Comparison of ENCODE assay signal across 18 cellular contexts in genomic region chr20:64040231-64041039, GRCh38. TPM values are rescaled to one million over a fixed set of nuclear protein-coding genes. Genes with fewer than 3 reads are reported as not detected.
DNase-seq lines count a peak whose midpoint lies in the region; ATAC-seq, FAIRE-seq and TF ChIP-seq lines count a peak whose summit lies in the region.
"Had no signal": no experiment of that assay in that cellular context is flagged by ENCODE, and none has a peak within 500 bp of the region (broad histone marks: within the 10 kb centered on the region; RNA-seq: fewer than 3 reads in every experiment).

No MANE protein-coding gene starts in this region.

- H2AFZ ChIP-seq in GM12878 (ENCODE audit: control insufficient read depth, low read depth, low read length): no peak overlapping the region

- TF ChIP-seq CTCF in Caco-2 (IDR thresholded peaks at IDR 0.05; ENCODE audit: insufficient read depth in 1 of 2, low read depth in 1 of 2, low read length in 1 of 2, severe bottlenecking in 1 of 2, unreplicated experiment in 1 of 2): no peak
- TF ChIP-seq CTCF in GM12878 (IDR thresholded peaks at IDR 0.05 in 2 of 3, conservative IDR thresholded peaks at IDR 0.05 in 1 of 3; ENCODE audit: control insufficient read depth in 2 of 3, extremely low read depth in 1 of 3, insufficient read depth in 1 of 3, low read depth in 3 of 3, low read length in 3 of 3): no peak
- no peak for TF ChIP-seq CTCF in neural crest cell (conservative IDR thresholded peaks at IDR 0.05)

- H3K27ac Mint-ChIP-seq in Caco-2 (ENCODE audit: unreplicated experiment): no peak overlapping the region
- H3K27ac Mint-ChIP-seq in neural crest cell (ENCODE audit: unreplicated experiment): no peak overlapping the region

- TF ChIP-seq RAD21 in GM12878 (IDR thresholded peaks at IDR 0.05; ENCODE audit: insufficient read depth, low read depth, low read length): no peak

- intact Hi-C loops in Caco-2 (cut with micrococcal nuclease; ENCODE audit: unreplicated experiment) (no loop called here), GM12878 (cut with micrococcal nuclease; ENCODE audit: unreplicated experiment) (no loop called here)

- H3K27ac ChIP-seq in GM12878 (ENCODE audit: control insufficient read depth, insufficient read depth): no peak overlapping the region

- POLR2A ChIA-PET in Caco-2 (lab: Charles Lee) (no interaction called here), GM12878 (lab: Charles Lee) (interaction anchor here (0.5 to 7.2 kb wide), 13 partner anchors 13 to 503 kb away, joined by 3 to 63 read pairs (median 6); partner anchors contain the start of genes OPRL1, PRPF6, PTK6 and RGS19)

- H3K4me1 ChIP-seq in Caco-2: peaks cover 26% of the 10 kb centered on the region
- peaks cover 35% of the 10 kb centered on the region for H3K4me1 ChIP-seq in GM12878 (ENCODE audit: control insufficient read depth, insufficient read depth, low read length)

- 55% methylated on average over 12 of the region's 12 CpGs for WGBS in GM12878 (ENCODE audit: insufficient coverage, insufficient replicate concordance, low lambda C conversion rate, missing lambda C conversion rate)

- H3K9me3 ChIP-seq in Caco-2 (no peaks in the 10 kb centered on the region), GM12878 (replicated peaks; ENCODE audit: control insufficient read depth, insufficient read depth, low read length) (no peaks in the 10 kb centered on the region)
- H3K9me3 ChIP-seq: left lung, tibial nerve had no signal

- CTCF ChIA-PET in Caco-2 (lab: Charles Lee): interaction anchor here (0.5 to 6.2 kb wide), 10 partner anchors 12 to 502 kb away, joined by 4 to 139 read pairs (median 31); partner anchors contain the start of genes LKAAEAR1, PRPF6, PTK6 and SAMD10
- CTCF ChIA-PET in GM12878 (lab: Yijun Ruan, JAX): interaction anchor here (0.5 to 9.1 kb wide), 21 partner anchors 16 to 502 kb away, joined by 3 to 108 read pairs (median 4); partner anchors contain the start of genes NPBWR2, OPRL1, PRPF6 and RGS19

- H3K9ac ChIP-seq in GM12878 (ENCODE audit: control insufficient read depth, insufficient read depth, low read length): peak overlapping the region; percentile 64

- H3K27me3 Mint-ChIP-seq in activated T-cell treated with anti-CD3 and anti-CD28 coated beads, Interleukin-2, amount 50 U/mL, for 4 hours (ENCODE audit: low read depth): no peaks in the 10 kb centered on the region
- H3K27me3 Mint-ChIP-seq in Caco-2 (ENCODE audit: insufficient read depth, unreplicated experiment) (peaks cover 3% of the 10 kb centered on the region), neural crest cell (ENCODE audit: low read depth) (peaks cover 85% of the 10 kb centered on the region)

- H3K36me3 ChIP-seq in Caco-2 (ENCODE audit: control insufficient read depth, insufficient read depth, low read length) (no peaks in the 10 kb centered on the region), GM12878 (ENCODE audit: control insufficient read depth in 2 of 2, insufficient read depth in 2 of 2, low read length in 1 of 2) (no peaks in the 10 kb centered on the region; a peak in 1 of 4 replicates)

- H3K27me3 ChIP-seq in Caco-2 (replicated peaks; ENCODE audit: control insufficient read depth, insufficient read depth, low read length) (no peaks in the 10 kb centered on the region), GM12878 (replicated peaks in 1 of 2; ENCODE audit: control insufficient read depth in 2 of 2, insufficient read depth in 2 of 2, low read length in 1 of 2) (no peaks in the 10 kb centered on the region)

- TF ChIP-seq EP300 in GM12878 (IDR thresholded peaks at IDR 0.05; ENCODE audit: borderline replicate concordance in 1 of 2, control insufficient read depth in 1 of 2, low read depth in 2 of 2, low read length in 2 of 2): no peak

- in situ Hi-C loops in GM12878 (cut with MboI): no loop called here

- no peak overlapping the region for H3K4me3 ChIP-seq in Caco-2 (ENCODE audit: low read depth, low read length)
- H3K4me3 ChIP-seq in GM12878: peak overlapping the region; percentile 64; the same call in 1 of the 2 replicates
- H3K4me3 ChIP-seq: left lung, tibial nerve had no signal

- RAD21 ChIA-PET in GM12878 (lab: Charles Lee; ENCODE audit: unreplicated experiment): interaction anchor here (0.8 to 7.1 kb wide), 15 partner anchors 14 to 503 kb away, joined by 3 to 92 read pairs (median 4); partner anchors contain the start of genes NPBWR2, PRPF6, PTK6 and SAMD10

- peak overlapping the region; percentile 90 for H3K4me2 ChIP-seq in GM12878 (ENCODE audit: control insufficient read depth, insufficient read depth)

- no peaks in the 10 kb centered on the region for H3K9me3 Mint-ChIP-seq in activated T-cell treated with anti-CD3 and anti-CD28 coated beads, Interleukin-2, amount 50 U/mL, for 4 hours
- H3K9me3 Mint-ChIP-seq in Caco-2 (ENCODE audit: unreplicated experiment): no peaks in the 10 kb centered on the region
- H3K9me3 Mint-ChIP-seq in neural crest cell: no peaks in the 10 kb centered on the region
- H3K9me3 Mint-ChIP-seq: activated T-helper 2 cell treated with anti-CD3 and anti-CD28 coated beads, Interferon-gamma antibody, Interleukin-2, Interleukin-4, amounts not matched to agents 10 μg/mL and 5 μg/mL and 100 μg/mL, durations not matched to agents 14 hours and 24 hours and 36 hours had no signal

- DNase-seq in activated T-cell treated with anti-CD3 and anti-CD28 coated beads, Interleukin-2, amount 50 U/mL, for 4 hours: no peak
- no peak for DNase-seq in activated T-cell treated with anti-CD3 and anti-CD28 coated beads, Interleukin-2, amount 50 U/mL, for 1 hour
- DNase-seq in Caco-2 (no peak), GM12878 (ENCODE audit: low read depth, low spot score) (no peak), neural crest cell (ENCODE audit: low read depth, low spot score) (no peak), NCI-H526 (lab: John Stamatoyannopoulos, UW) (no peak), NCI-H2029 treated with DMSO at 0.1 percent for 48 hours (lab: John Stamatoyannopoulos, UW) (no peak)
- DNase-seq: DMS153; left lung; MM.1S; NCI-H187 treated with DMSO at 0.1 percent for 48 hours; NCI-H526 treated with DMSO at 0.1 percent for 48 hours; PC-3; stimulated activated CD4-positive, alpha-beta T cell treated with anti-CD3 and anti-CD28 coated beads, Interleukin-2, amount 100 ng/mL, for 48 hours had no signal

- BruUV-seq in Caco-2 (replicated peaks; lab: Mats Ljungman, UMichigan) (no TSS peak), GM12878 (replicated peaks; lab: Mats Ljungman, UMichigan) (no TSS peak)

- no peaks in the 10 kb centered on the region for H4K20me1 ChIP-seq in GM12878 (ENCODE audit: control insufficient read depth, insufficient read depth)

- no peaks in the 10 kb centered on the region for H3K36me3 Mint-ChIP-seq in activated T-cell treated with anti-CD3 and anti-CD28 coated beads, Interleukin-2, amount 50 U/mL, for 4 hours (ENCODE audit: insufficient read depth)
- H3K36me3 Mint-ChIP-seq in Caco-2 (ENCODE audit: insufficient read depth, unreplicated experiment) (peaks cover 37% of the 10 kb centered on the region), neural crest cell (ENCODE audit: low read depth) (no peaks in the 10 kb centered on the region)

- peaks cover 48% of the 10 kb centered on the region for H3K4me1 Mint-ChIP-seq in activated T-cell treated with anti-CD3 and anti-CD28 coated beads, Interleukin-2, amount 50 U/mL, for 4 hours (ENCODE audit: low read depth)
- H3K4me1 Mint-ChIP-seq in Caco-2 (ENCODE audit: low read depth, unreplicated experiment) (no peaks in the 10 kb centered on the region), neural crest cell (peaks cover 4% of the 10 kb centered on the region)

- peak; percentile 24 for TF ChIP-seq POLR2A in GM12878 (IDR thresholded peaks at IDR 0.05; ENCODE audit: low read depth, low read length)

- FAIRE-seq in GM12878 (lab: Jason Lieb, UNC): no peak

- H3K4me3 Mint-ChIP-seq in activated T-cell treated with anti-CD3 and anti-CD28 coated beads, Interleukin-2, amount 50 U/mL, for 4 hours: peak overlapping the region; percentile 53
- H3K4me3 Mint-ChIP-seq in Caco-2 (ENCODE audit: unreplicated experiment): peak overlapping the region; percentile 10
- peak overlapping the region; percentile 46 for H3K4me3 Mint-ChIP-seq in neural crest cell

- SMC1A ChIA-PET in GM12878 (lab: Charles Lee; ENCODE audit: uncharacterized antibody, unreplicated experiment): interaction anchor here (0.6 to 6.1 kb wide), 8 partner anchors 12 to 80 kb away, joined by 3 to 52 read pairs (median 6); partner anchors contain the start of genes OPRL1, PRPF6, RGS19 and SAMD10

- no peak for ATAC-seq in activated T-cell treated with anti-CD3 and anti-CD28 coated beads, Interleukin-2, amount 50 U/mL, for 4 hours
- no peak for ATAC-seq in GM12878
- no peak for ATAC-seq in GM19397 (IDR thresholded peaks at IDR 0.05; ENCODE audit: unreplicated experiment)
- ATAC-seq: PC-3 had no signal

- H3K79me2 ChIP-seq in GM12878 (ENCODE audit: control insufficient read depth, insufficient read depth, low read length): peaks cover 4% of the 10 kb centered on the region

RNA-seq across cellular contexts. Expression of gene C20orf204, which starts 4.5 kb away (rescaled TPM):
- total RNA-seq in activated T-cell treated with anti-CD3 and anti-CD28 coated beads, Interleukin-2, amount 50 U/mL, for 4 hours: 1 to 10 TPM; 2.6 to 3.9 (median 3.2) TPM
- 3.2 and 3.3 TPM in 2 replicates for total RNA-seq in Caco-2 (2022)
- total RNA-seq in GM12878 (2013; cell fraction: nucleolus; rRNA removed): 125 and 143 TPM in 2 replicates
- 32.4 and 39.5 TPM in 2 replicates for total RNA-seq in GM12878 (2014; rRNA removed)
- 3.6 and 4.4 TPM in 2 replicates for total RNA-seq in GM12878 (2014; rRNA removed; fragmentation: Illumina TruSeq; extraction: Trizol)
- 49.1 and 56.0 TPM in 2 replicates for total RNA-seq in GM12878 (2021)
- polyA plus RNA-seq in GM12878 (2011; ENCODE audit: low read depth): 4.1 TPM
- 2.9 and 6.9 TPM in 2 replicates for polyA plus RNA-seq in GM12878 (2011; rRNA removed)
- polyA plus RNA-seq in GM12878 (2011; cell fraction: cytosol; rRNA removed): 13.5 and 27.8 TPM in 2 replicates
- polyA plus RNA-seq in GM12878 (2011; cell fraction: nucleus; rRNA removed): 95.3 and 97.7 TPM in 2 replicates
- polyA plus RNA-seq in GM12878 (2012): 23.6 and 27.4 TPM in 2 replicates
- polyA plus RNA-seq in GM12878 (2014; fragmentation: Illumina TruSeq; extraction: Trizol): 0.48 and 1.6 TPM in 2 replicates
- under 1 TPM; 0.24 to 0.38 TPM for polyA plus RNA-seq in GM12878 (2014; fragmentation: Nextera tagmentation; extraction: Ambion mirVana)
- 37.1 and 42.9 TPM in 2 replicates for polyA plus RNA-seq in GM12878 (2014; rRNA removed)
- polyA plus RNA-seq in GM12878 (2016; fragmentation: Nextera tagmentation; extraction: Ambion mirVana): 10 to 100 TPM; 17.9 to 20.4 TPM
- 2.6 and 8.0 TPM in 2 replicates for polyA minus RNA-seq in GM12878 (2011; rRNA and poly(A)+ RNA removed)
- polyA minus RNA-seq in GM12878 (2011; cell fraction: cytosol; rRNA and poly(A)+ RNA removed): 5.6 and 6.0 TPM in 2 replicates
- polyA minus RNA-seq in GM12878 (2011; cell fraction: nucleus; rRNA and poly(A)+ RNA removed): 20.7 and 27.4 TPM in 2 replicates
- 2.1 and 2.3 TPM in 2 replicates for total RNA-seq in neural crest cell

RNA-seq across cellular contexts. Expression of gene SOX18, which starts 9.0 kb away (rescaled TPM):
- under 1 TPM; 0.13 to 0.24 (median 0.24) TPM for total RNA-seq in activated T-cell treated with anti-CD3 and anti-CD28 coated beads, Interleukin-2, amount 50 U/mL, for 4 hours
- 0.44 and 0.84 TPM in 2 replicates for total RNA-seq in Caco-2 (2022)
- total RNA-seq in GM12878 (2013; cell fraction: nucleolus; rRNA removed): 25.0 and 25.2 TPM in 2 replicates
- 0.16 and 0.28 TPM in 2 replicates for total RNA-seq in GM12878 (2014; rRNA removed)
- 0.09 TPM in 2 replicates for total RNA-seq in GM12878 (2014; rRNA removed; fragmentation: Illumina TruSeq; extraction: Trizol)
- 5.6 TPM in 2 replicates for total RNA-seq in GM12878 (2021)
- polyA plus RNA-seq in GM12878 (2011; ENCODE audit: low read depth): 0.13 TPM
- 0.24 and 0.53 TPM in 2 replicates for polyA plus RNA-seq in GM12878 (2011; rRNA removed)
- 1.7 and 2.7 TPM in 2 replicates for polyA plus RNA-seq in GM12878 (2011; cell fraction: cytosol; rRNA removed)
- 6.0 and 7.2 TPM in 2 replicates for polyA plus RNA-seq in GM12878 (2011; cell fraction: nucleus; rRNA removed)
- 1.3 and 2.5 TPM in 2 replicates for polyA plus RNA-seq in GM12878 (2012)
- polyA plus RNA-seq in GM12878 (2014; fragmentation: Illumina TruSeq; extraction: Trizol): not detected in 2 replicates
- under 1 TPM; 0.05 TPM for polyA plus RNA-seq in GM12878 (2014; fragmentation: Nextera tagmentation; extraction: Ambion mirVana)
- polyA plus RNA-seq in GM12878 (2014; rRNA removed): 2.1 and 2.2 TPM in 2 replicates
- not detected for polyA plus RNA-seq in GM12878 (2016; fragmentation: Nextera tagmentation; extraction: Ambion mirVana)
- polyA minus RNA-seq in GM12878 (2011; rRNA and poly(A)+ RNA removed): 0.37 and 0.46 TPM in 2 replicates
- 5.1 and 8.3 TPM in 2 replicates for polyA minus RNA-seq in GM12878 (2011; cell fraction: cytosol; rRNA and poly(A)+ RNA removed)
- polyA minus RNA-seq in GM12878 (2011; cell fraction: nucleus; rRNA and poly(A)+ RNA removed): 1.6 and 3.3 TPM in 2 replicates
- not detected in 2 replicates for total RNA-seq in neural crest cell
- total RNA-seq: HT-29 had no signal

RNA-seq across cellular contexts. Expression of gene TCEA2, which starts 22.6 kb away (rescaled TPM):
- total RNA-seq in activated T-cell treated with anti-CD3 and anti-CD28 coated beads, Interleukin-2, amount 50 U/mL, for 4 hours: 10 to 100 TPM; 10.5 to 17.3 (median 11.5) TPM
- total RNA-seq in Caco-2 (2022): 39.9 and 48.3 TPM in 2 replicates
- total RNA-seq in GM12878 (2013; cell fraction: nucleolus; rRNA removed): 10.1 and 12.7 TPM in 2 replicates
- total RNA-seq in GM12878 (2014; rRNA removed): 13.4 and 17.2 TPM in 2 replicates
- 8.8 and 9.3 TPM in 2 replicates for total RNA-seq in GM12878 (2014; rRNA removed; fragmentation: Illumina TruSeq; extraction: Trizol)
- total RNA-seq in GM12878 (2021): 38.0 and 42.5 TPM in 2 replicates
- 23.0 TPM for polyA plus RNA-seq in GM12878 (2011; ENCODE audit: low read depth)
- polyA plus RNA-seq in GM12878 (2011; rRNA removed): 11.4 and 13.2 TPM in 2 replicates
- 25.9 and 26.5 TPM in 2 replicates for polyA plus RNA-seq in GM12878 (2011; cell fraction: cytosol; rRNA removed)
- polyA plus RNA-seq in GM12878 (2011; cell fraction: nucleus; rRNA removed): 84.3 and 88.7 TPM in 2 replicates
- 27.4 and 30.3 TPM in 2 replicates for polyA plus RNA-seq in GM12878 (2012)
- polyA plus RNA-seq in GM12878 (2014; fragmentation: Illumina TruSeq; extraction: Trizol): 2.8 and 10.8 TPM in 2 replicates
- 10 to 100 TPM in 1 of 2 experiments, 1 to 10 TPM in 1; 3.4 to 12.3 TPM for polyA plus RNA-seq in GM12878 (2014; fragmentation: Nextera tagmentation; extraction: Ambion mirVana)
- 17.8 and 26.0 TPM in 2 replicates for polyA plus RNA-seq in GM12878 (2014; rRNA removed)
- polyA plus RNA-seq in GM12878 (2016; fragmentation: Nextera tagmentation; extraction: Ambion mirVana): 10 to 100 TPM; 21.2 to 22.0 TPM
- 7.1 and 14.5 TPM in 2 replicates for polyA minus RNA-seq in GM12878 (2011; rRNA and poly(A)+ RNA removed)
- 6.0 and 6.2 TPM in 2 replicates for polyA minus RNA-seq in GM12878 (2011; cell fraction: cytosol; rRNA and poly(A)+ RNA removed)
- polyA minus RNA-seq in GM12878 (2011; cell fraction: nucleus; rRNA and poly(A)+ RNA removed): 15.2 and 18.4 TPM in 2 replicates
- total RNA-seq in neural crest cell: 82.5 and 83.3 TPM in 2 replicates

RNA-seq across cellular contexts. Expression of gene RGS19, which starts 38.9 kb away (rescaled TPM):
- 10 to 100 TPM; 41.7 to 49.0 (median 47.0) TPM for total RNA-seq in activated T-cell treated with anti-CD3 and anti-CD28 coated beads, Interleukin-2, amount 50 U/mL, for 4 hours
- 29.3 and 34.3 TPM in 2 replicates for total RNA-seq in Caco-2 (2022)
- 36.2 and 39.2 TPM in 2 replicates for total RNA-seq in GM12878 (2013; cell fraction: nucleolus; rRNA removed)
- total RNA-seq in GM12878 (2014; rRNA removed): 56.0 and 62.4 TPM in 2 replicates
- total RNA-seq in GM12878 (2014; rRNA removed; fragmentation: Illumina TruSeq; extraction: Trizol): 15.2 and 15.3 TPM in 2 replicates
- 47.1 and 51.0 TPM in 2 replicates for total RNA-seq in GM12878 (2021)
- 7.5 TPM for polyA plus RNA-seq in GM12878 (2011; ENCODE audit: low read depth)
- polyA plus RNA-seq in GM12878 (2011; rRNA removed): 22.6 and 34.7 TPM in 2 replicates
- polyA plus RNA-seq in GM12878 (2011; cell fraction: cytosol; rRNA removed): 51.6 and 94.5 TPM in 2 replicates
- 56.1 and 57.8 TPM in 2 replicates for polyA plus RNA-seq in GM12878 (2011; cell fraction: nucleus; rRNA removed)
- polyA plus RNA-seq in GM12878 (2012): 39.7 and 39.8 TPM in 2 replicates
- polyA plus RNA-seq in GM12878 (2014; fragmentation: Illumina TruSeq; extraction: Trizol): 4.7 and 9.6 TPM in 2 replicates
- 1 to 10 TPM in 1 of 2 experiments, under 1 TPM in 1; 0.82 to 3.3 TPM for polyA plus RNA-seq in GM12878 (2014; fragmentation: Nextera tagmentation; extraction: Ambion mirVana)
- 61.4 and 64.3 TPM in 2 replicates for polyA plus RNA-seq in GM12878 (2014; rRNA removed)
- polyA plus RNA-seq in GM12878 (2016; fragmentation: Nextera tagmentation; extraction: Ambion mirVana): 10 to 100 TPM; 45.0 to 53.5 TPM
- polyA minus RNA-seq in GM12878 (2011; rRNA and poly(A)+ RNA removed): 21.4 and 38.2 TPM in 2 replicates
- 21.9 and 23.7 TPM in 2 replicates for polyA minus RNA-seq in GM12878 (2011; cell fraction: cytosol; rRNA and poly(A)+ RNA removed)
- polyA minus RNA-seq in GM12878 (2011; cell fraction: nucleus; rRNA and poly(A)+ RNA removed): 14.7 and 21.8 TPM in 2 replicates
- 11.1 and 11.7 TPM in 2 replicates for total RNA-seq in neural crest cell

RNA-seq across cellular contexts. Expression of gene OPRL1, which starts 39.4 kb away (rescaled TPM):
- total RNA-seq in activated T-cell treated with anti-CD3 and anti-CD28 coated beads, Interleukin-2, amount 50 U/mL, for 4 hours: under 1 TPM in 2 of 3 donors, not detected in 1; 0.05 to 0.11 TPM
- total RNA-seq in Caco-2 (2022) (0.51 and 0.59 TPM in 2 replicates), GM12878 (2014; rRNA removed) (0.34 and 0.38 TPM in 2 replicates), GM12878 (2014; rRNA removed; fragmentation: Illumina TruSeq; extraction: Trizol) (0.09 and 0.14 TPM in 2 replicates), GM12878 (2021) (0.41 and 0.51 TPM in 2 replicates), neural crest cell (0.93 and 0.96 TPM in 2 replicates)
- 0.69 and 0.71 TPM in 2 replicates for total RNA-seq in GM12878 (2013; cell fraction: nucleolus; rRNA removed)
- 0.29 TPM for polyA plus RNA-seq in GM12878 (2011; ENCODE audit: low read depth)
- polyA plus RNA-seq in GM12878 (2011; rRNA removed) (0.14 and 0.38 TPM in 2 replicates), GM12878 (2014; fragmentation: Illumina TruSeq; extraction: Trizol) (0.15 TPM in 1 of 2 replicates, not detected in the other), GM12878 (2014; fragmentation: Nextera tagmentation; extraction: Ambion mirVana) (under 1 TPM in 1 of 2 experiments, not detected in 1; 0.04 TPM), GM12878 (2014; rRNA removed) (0.27 and 0.36 TPM in 2 replicates), GM12878 (2016; fragmentation: Nextera tagmentation; extraction: Ambion mirVana) (under 1 TPM; 0.12 to 0.24 TPM)
- 0.42 and 0.48 TPM in 2 replicates for polyA plus RNA-seq in GM12878 (2011; cell fraction: cytosol; rRNA removed)
- polyA plus RNA-seq in GM12878 (2011; cell fraction: nucleus; rRNA removed): 0.97 and 1.1 TPM in 2 replicates
- 0.58 and 0.86 TPM in 2 replicates for polyA plus RNA-seq in GM12878 (2012)
- polyA minus RNA-seq in GM12878 (2011; rRNA and poly(A)+ RNA removed): 0.37 and 0.88 TPM in 2 replicates
- polyA minus RNA-seq in GM12878 (2011; cell fraction: cytosol; rRNA and poly(A)+ RNA removed): 0.31 TPM in 1 of 2 replicates, not detected in the other
- polyA minus RNA-seq in GM12878 (2011; cell fraction: nucleus; rRNA and poly(A)+ RNA removed): 0.19 and 0.24 TPM in 2 replicates
